In genomic region chr4:106046083-106046482, GRCh38 we compare ENCODE assay signal across 20 cellular contexts.
"Had no signal": no experiment of that assay in that cellular context is flagged by ENCODE, and none has a peak within 500 bp of the region (broad histone marks: within the 10 kb centered on the region; RNA-seq: fewer than 3 reads in every experiment).

No MANE protein-coding gene starts in this region.

- H3K27me3 ChIP-seq: colonic mucosa, esophagus muscularis mucosa, foreskin keratinocyte, gastrocnemius medialis, heart right ventricle, left lung had no signal

- H3K36me3 ChIP-seq: colonic mucosa had no signal

- H3K4me3 ChIP-seq: colonic mucosa, esophagus muscularis mucosa, gastrocnemius medialis, heart right ventricle, left lung, lower lobe of right lung had no signal

- H3K27ac ChIP-seq: colonic mucosa, epithelial cell of prostate, esophagus muscularis mucosa, foreskin keratinocyte, gastrocnemius medialis, heart right ventricle, left lung, lower lobe of right lung had no signal

- H3K4me1 ChIP-seq: colonic mucosa, foreskin keratinocyte, left lung, lower lobe of right lung had no signal

- FAIRE-seq: islet of Langerhans, keratinocyte had no signal

- DNase-seq: colonic mucosa; dermis blood vessel endothelial cell; effector CD8-positive, alpha-beta T cell; effector memory CD8-positive, alpha-beta T cell; foreskin keratinocyte; gastrocnemius medialis; glutamatergic neuron; head of caudate nucleus; heart right ventricle; hippocampal formation; left cardiac atrium; left lung; left ventricle myocardium superior; lower lobe of right lung; mesenchymal stem cell; naive thymus-derived CD4-positive, alpha-beta T cell had no signal

- ATAC-seq: effector memory CD8-positive, alpha-beta T cell; foreskin keratinocyte; gastrocnemius medialis; heart right ventricle; left cardiac atrium; left lung; left ventricle myocardium superior; lower lobe of right lung; naive thymus-derived CD4-positive, alpha-beta T cell had no signal

- H3K9me3 ChIP-seq: colonic mucosa, esophagus muscularis mucosa, gastrocnemius medialis, heart right ventricle, left lung, lower lobe of right lung had no signal
